32 cellular contexts compared by ENCODE assay signal in the genomic region with DNA sequence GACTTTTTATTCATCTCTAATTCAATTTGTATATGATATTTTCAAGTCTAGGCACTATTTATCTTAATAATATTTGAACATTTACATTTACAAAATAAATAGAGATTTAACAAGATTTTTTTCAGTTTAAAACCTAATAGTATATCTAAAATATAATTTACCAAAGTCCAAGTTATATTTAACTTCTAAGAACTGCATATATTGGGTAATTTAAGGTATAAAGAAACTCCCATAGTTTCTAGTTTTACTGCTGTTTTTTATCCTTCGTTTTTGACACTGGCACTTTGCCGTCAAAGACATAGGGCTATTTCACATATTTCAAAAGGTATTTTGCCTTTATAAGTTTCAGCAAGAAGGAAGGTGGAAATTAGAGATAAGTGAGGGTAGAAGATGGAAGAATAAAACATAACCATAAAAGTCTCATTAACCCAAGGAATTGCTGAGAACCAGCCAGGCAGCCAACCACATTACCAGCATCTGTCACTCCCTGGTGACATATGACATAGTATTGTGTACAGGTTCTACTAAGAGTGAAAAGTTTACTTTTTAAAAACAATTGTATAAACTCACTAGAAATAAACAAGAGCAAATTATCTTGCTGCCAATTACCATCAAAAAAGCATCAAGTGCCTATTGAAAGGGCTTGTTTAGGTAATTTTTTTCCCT.
"Had no signal": no experiment of that assay in that cellular context is flagged by ENCODE, and none has a peak within 500 bp of the region (broad histone marks: within the 10 kb centered on the region; RNA-seq: fewer than 3 reads in every experiment).

No MANE protein-coding gene starts in this region.

- H3K9me3 ChIP-seq: esophagus muscularis mucosa, gastrocnemius medialis, heart right ventricle had no signal

- H3K27me3 Mint-ChIP-seq: activated CD4-positive, alpha-beta memory T cell treated with anti-CD3 and anti-CD28 coated beads for 36 hours; activated CD4-positive, alpha-beta T cell treated with anti-CD3 and anti-CD28 coated beads for 36 hours; activated CD4-positive, alpha-beta T cell treated with anti-CD3 and anti-CD28 coated beads, Interleukin-2, amount 10 ng/mL, durations not matched to agents 24 days and 14 days; activated CD8-positive, alpha-beta memory T cell treated with anti-CD3 and anti-CD28 coated beads, Interleukin-2, amount 10 ng/mL, durations not matched to agents 7 days and 5 days; activated naive CD8-positive, alpha-beta T cell; central memory CD8-positive, alpha-beta T cell; effector memory CD8-positive, alpha-beta T cell had no signal

- H3K4me3 Mint-ChIP-seq: activated CD4-positive, alpha-beta memory T cell treated with anti-CD3 and anti-CD28 coated beads for 36 hours; activated CD4-positive, alpha-beta T cell treated with anti-CD3 and anti-CD28 coated beads for 36 hours; activated CD4-positive, alpha-beta T cell treated with anti-CD3 and anti-CD28 coated beads, Interleukin-2, amount 10 ng/mL, durations not matched to agents 24 days and 14 days; activated CD8-positive, alpha-beta memory T cell treated with anti-CD3 and anti-CD28 coated beads, Interleukin-2, amount 10 ng/mL, durations not matched to agents 7 days and 5 days; activated CD8-positive, alpha-beta T cell treated with anti-CD3 and anti-CD28 coated beads, Interleukin-2, amount 10 ng/mL, durations not matched to agents 7 days and 5 days; activated naive CD8-positive, alpha-beta T cell; activated T-helper 1 cell treated with anti-CD3 and anti-CD28 coated beads, Interleukin-12 subunit alpha, Interleukin-12 subunit beta, Interleukin-2, Interleukin-4 antibody, amounts not matched to agents 30 ng/mL and 10 ng/mL and 1 ng/mL, durations not matched to agents 14 hours and 24 hours and 36 hours; central memory CD8-positive, alpha-beta T cell; effector memory CD8-positive, alpha-beta T cell had no signal

- ATAC-seq: activated CD4-positive, alpha-beta T cell treated with anti-CD3 and anti-CD28 coated beads for 36 hours; activated CD8-positive, alpha-beta memory T cell treated with anti-CD3 and anti-CD28 coated beads, Interleukin-2, amount 10 ng/mL, durations not matched to agents 7 days and 5 days; activated CD8-positive, alpha-beta T cell treated with anti-CD3 and anti-CD28 coated beads, Interleukin-2, amount 10 ng/mL, durations not matched to agents 7 days and 5 days; effector memory CD8-positive, alpha-beta T cell; foreskin keratinocyte; gastrocnemius medialis; heart right ventricle had no signal

- H3K27ac Mint-ChIP-seq: activated CD4-positive, alpha-beta memory T cell treated with anti-CD3 and anti-CD28 coated beads for 36 hours; activated CD4-positive, alpha-beta T cell treated with anti-CD3 and anti-CD28 coated beads for 36 hours; activated CD4-positive, alpha-beta T cell treated with anti-CD3 and anti-CD28 coated beads, Interleukin-2, amount 10 ng/mL, durations not matched to agents 24 days and 14 days; activated CD8-positive, alpha-beta memory T cell treated with anti-CD3 and anti-CD28 coated beads, Interleukin-2, amount 10 ng/mL, durations not matched to agents 7 days and 5 days; activated CD8-positive, alpha-beta T cell treated with anti-CD3 and anti-CD28 coated beads, Interleukin-2, amount 10 ng/mL, durations not matched to agents 7 days and 5 days; activated naive CD8-positive, alpha-beta T cell; activated T-helper 1 cell treated with anti-CD3 and anti-CD28 coated beads, Interleukin-12 subunit alpha, Interleukin-12 subunit beta, Interleukin-2, Interleukin-4 antibody, amounts not matched to agents 30 ng/mL and 10 ng/mL and 1 ng/mL, durations not matched to agents 14 hours and 24 hours and 36 hours; activated T-helper 2 cell treated with anti-CD3 and anti-CD28 coated beads, Interferon-gamma antibody, Interleukin-2, Interleukin-4, amounts not matched to agents 10 μg/mL and 5 μg/mL and 100 μg/mL, durations not matched to agents 14 hours and 24 hours and 36 hours; effector memory CD8-positive, alpha-beta T cell had no signal

- FAIRE-seq: astrocyte, bronchial epithelial cell had no signal

- H3K36me3 ChIP-seq: brain microvascular endothelial cell, esophagus muscularis mucosa, gastrocnemius medialis, heart right ventricle had no signal

- H3K27ac ChIP-seq: brain microvascular endothelial cell, esophagus muscularis mucosa, foreskin keratinocyte, gastrocnemius medialis, heart right ventricle had no signal

- H3K27me3 ChIP-seq: brain microvascular endothelial cell, esophagus muscularis mucosa, foreskin keratinocyte, gastrocnemius medialis, heart right ventricle had no signal

- H3K4me1 ChIP-seq: foreskin keratinocyte, gastrocnemius medialis, heart right ventricle had no signal

- H3K4me1 Mint-ChIP-seq: activated CD4-positive, alpha-beta T cell treated with anti-CD3 and anti-CD28 coated beads for 36 hours; activated CD4-positive, alpha-beta T cell treated with anti-CD3 and anti-CD28 coated beads, Interleukin-2, amount 10 ng/mL, durations not matched to agents 24 days and 14 days; activated CD8-positive, alpha-beta memory T cell treated with anti-CD3 and anti-CD28 coated beads, Interleukin-2, amount 10 ng/mL, durations not matched to agents 7 days and 5 days; central memory CD8-positive, alpha-beta T cell had no signal

- H3K4me3 ChIP-seq: esophagus muscularis mucosa, gastrocnemius medialis, heart right ventricle had no signal

- H3K36me3 Mint-ChIP-seq: activated CD4-positive, alpha-beta memory T cell treated with anti-CD3 and anti-CD28 coated beads for 36 hours; activated CD8-positive, alpha-beta memory T cell treated with anti-CD3 and anti-CD28 coated beads, Interleukin-2, amount 10 ng/mL, durations not matched to agents 7 days and 5 days; activated naive CD8-positive, alpha-beta T cell had no signal

- H3K9me3 Mint-ChIP-seq: activated CD4-positive, alpha-beta memory T cell treated with anti-CD3 and anti-CD28 coated beads for 36 hours; activated CD4-positive, alpha-beta T cell treated with anti-CD3 and anti-CD28 coated beads, Interleukin-2, amount 10 ng/mL, durations not matched to agents 24 days and 14 days; activated T-helper 1 cell treated with anti-CD3 and anti-CD28 coated beads, Interleukin-12 subunit alpha, Interleukin-12 subunit beta, Interleukin-2, Interleukin-4 antibody, amounts not matched to agents 30 ng/mL and 10 ng/mL and 1 ng/mL, durations not matched to agents 14 hours and 24 hours and 36 hours; activated T-helper 2 cell treated with anti-CD3 and anti-CD28 coated beads, Interferon-gamma antibody, Interleukin-2, Interleukin-4, amounts not matched to agents 10 μg/mL and 5 μg/mL and 100 μg/mL, durations not matched to agents 14 hours and 24 hours and 36 hours had no signal

- DNase-seq: activated CD4-positive, alpha-beta memory T cell treated with anti-CD3 and anti-CD28 coated beads for 36 hours; activated CD4-positive, alpha-beta T cell treated with anti-CD3 and anti-CD28 coated beads for 36 hours; activated CD4-positive, alpha-beta T cell treated with anti-CD3 and anti-CD28 coated beads, Interleukin-2, amount 10 ng/mL, durations not matched to agents 24 days and 14 days; activated CD4-positive, CD25-positive, alpha-beta regulatory T cell; activated CD4-positive, CD25-positive, alpha-beta regulatory T cell treated with anti-CD3 and anti-CD28 coated beads, Interleukin-2, amount 50 U/mL, for 72 hours; activated CD8-positive, alpha-beta memory T cell treated with anti-CD3 and anti-CD28 coated beads, Interleukin-2, amount 10 ng/mL, durations not matched to agents 7 days and 5 days; activated CD8-positive, alpha-beta memory T cell treated with anti-CD3 and anti-CD28 coated beads, Interleukin-2, amount 50 U/mL, for 4 hours; activated CD8-positive, alpha-beta T cell treated with anti-CD3 and anti-CD28 coated beads, Interleukin-2, amount 10 ng/mL, durations not matched to agents 7 days and 5 days; activated gamma-delta T cell; activated naive CD4-positive, alpha-beta T cell; activated naive CD4-positive, alpha-beta T cell treated with anti-CD3 and anti-CD28 coated beads, Interleukin-2, amount 50 U/mL, for 16 hours; activated T-cell treated with anti-CD3 and anti-CD28 coated beads, Interleukin-2, amount 50 U/mL, for 1 hour; activated T-cell treated with anti-CD3 and anti-CD28 coated beads, Interleukin-2, amount 50 U/mL, for 48 hours; amniotic stem cell; anterior cingulate cortex; brain microvascular endothelial cell; cortex of kidney; dermis blood vessel endothelial cell; effector CD4-positive, alpha-beta T cell; effector memory CD8-positive, alpha-beta T cell; erythroblast; foreskin keratinocyte; gastrocnemius medialis; heart right ventricle; T-helper 2 cell had no signal
